ENCODE assay signal across 31 cellular contexts in genomic region chr11:1454576-1454975, GRCh38.
"Had no signal": no experiment of that assay in that cellular context is flagged by ENCODE, and none has a peak within 500 bp of the region (broad histone marks: within the 10 kb centered on the region; RNA-seq: fewer than 3 reads in every experiment).

No MANE protein-coding gene starts in this region.

- H3K36me3 ChIP-seq: neural progenitor cell, neutrophil, ovary, right lobe of liver, sigmoid colon, suprapubic skin, tibial artery, transverse colon, upper lobe of right lung, uterus had no signal

- H3K9me3 ChIP-seq: neutrophil, ovary, psoas muscle, right lobe of liver, sigmoid colon, suprapubic skin, testis, tibial artery, transverse colon, upper lobe of right lung, uterus had no signal

- H3K4me1 Mint-ChIP-seq: naive thymus-derived CD4-positive, alpha-beta T cell; nephron; stimulated activated effector memory CD8-positive, alpha-beta T cell treated with anti-CD3 and anti-CD28 coated beads, Interleukin-12 subunit alpha, Interleukin-12 subunit beta, amount 100 ng/mL, for 72 hours had no signal

- H3K36me3 Mint-ChIP-seq: naive thymus-derived CD4-positive, alpha-beta T cell; natural killer cell; neural progenitor cell; stimulated activated naive B cell treated with anti-CD40 and anti-IgM and Interleukin-4, amounts not matched to agents 10 μg/mL and 1 μg/mL and 100 μg/mL, for 72 hours; type B pancreatic cell had no signal

- H3K27me3 ChIP-seq: neural progenitor cell, ovary, right lobe of liver, sigmoid colon, testis, uterus had no signal

- H3K4me2 ChIP-seq: neural progenitor cell had no signal

- FAIRE-seq: small intestine had no signal

- H2AFZ ChIP-seq: neural progenitor cell, parathyroid adenoma had no signal

- H3K4me3 Mint-ChIP-seq: naive thymus-derived CD4-positive, alpha-beta T cell; natural killer cell; nephron; neural progenitor cell; stimulated activated effector memory CD8-positive, alpha-beta T cell treated with anti-CD3 and anti-CD28 coated beads, Interleukin-12 subunit alpha, Interleukin-12 subunit beta, amount 100 ng/mL, for 72 hours; stimulated activated naive B cell treated with anti-CD40 and anti-IgM and Interleukin-4, amounts not matched to agents 10 μg/mL and 1 μg/mL and 100 μg/mL, for 72 hours; stimulated activated naive CD8-positive, alpha-beta T cell treated with anti-CD3 and anti-CD28 coated beads, Interleukin-15, amount 100 ng/mL, for 72 hours; type B pancreatic cell had no signal

- H3K27ac ChIP-seq: neural progenitor cell, neutrophil, ovary, parathyroid adenoma, psoas muscle, right lobe of liver, sigmoid colon, suprapubic skin, testis, tibial artery, upper lobe of right lung, uterus had no signal

- H3K27me3 Mint-ChIP-seq: naive thymus-derived CD4-positive, alpha-beta T cell; progenitor cell of endocrine pancreas; stimulated activated naive B cell treated with anti-CD40 and anti-IgM and Interleukin-4, amounts not matched to agents 10 μg/mL and 1 μg/mL and 100 μg/mL, for 72 hours; type B pancreatic cell had no signal

- H3K27ac Mint-ChIP-seq: naive thymus-derived CD4-positive, alpha-beta T cell; natural killer cell; nephron; neural progenitor cell; progenitor cell of endocrine pancreas; stimulated activated effector memory CD8-positive, alpha-beta T cell treated with anti-CD3 and anti-CD28 coated beads, Interleukin-12 subunit alpha, Interleukin-12 subunit beta, amount 100 ng/mL, for 72 hours; stimulated activated naive B cell treated with anti-CD40 and anti-IgM and Interleukin-4, amounts not matched to agents 10 μg/mL and 1 μg/mL and 100 μg/mL, for 72 hours; stimulated activated naive CD8-positive, alpha-beta T cell treated with anti-CD3 and anti-CD28 coated beads, Interleukin-15, amount 100 ng/mL, for 72 hours; type B pancreatic cell had no signal

- H3K9ac ChIP-seq: neural progenitor cell, parathyroid adenoma had no signal

- ATAC-seq: naive thymus-derived CD4-positive, alpha-beta T cell; psoas muscle; right cardiac atrium; stimulated activated effector memory CD8-positive, alpha-beta T cell treated with anti-CD3 and anti-CD28 coated beads, Interleukin-12 subunit alpha, Interleukin-12 subunit beta, amount 100 ng/mL, for 72 hours; stimulated activated naive B cell treated with anti-CD40 and anti-IgM and Interleukin-4, amounts not matched to agents 10 μg/mL and 1 μg/mL and 100 μg/mL, for 72 hours; stimulated activated naive CD8-positive, alpha-beta T cell treated with anti-CD3 and anti-CD28 coated beads, Interleukin-15, amount 100 ng/mL, for 72 hours; upper lobe of right lung had no signal

- DNase-seq: naive thymus-derived CD4-positive, alpha-beta T cell; natural killer cell; nucleus accumbens; ovary; posterior cingulate gyrus; psoas muscle; right lobe of liver; sigmoid colon; small intestine; stimulated activated CD4-positive, alpha-beta T cell treated with anti-CD3 and anti-CD28 coated beads, Interleukin-15, amount 100 ng/mL, for 24 hours; stimulated activated CD4-positive, alpha-beta T cell treated with anti-CD3 and anti-CD28 coated beads, Interleukin-2, amount 100 ng/mL, for 24 hours; stimulated activated CD4-positive, alpha-beta T cell treated with anti-CD3 and anti-CD28 coated beads, Interleukin-2, amount 100 ng/mL, for 48 hours; stimulated activated CD4-positive, alpha-beta T cell treated with anti-CD3 and anti-CD28 coated beads, Interleukin-4, amount 100 ng/mL, for 24 hours; stimulated activated naive B cell treated with anti-CD40 and anti-IgM and Interleukin-4, amounts not matched to agents 10 μg/mL and 1 μg/mL and 100 μg/mL, for 72 hours; stimulated activated naive CD4-positive, alpha-beta T cell treated with Interleukin-2 at 50 U/mL for 16 hours; stimulated activated naive CD8-positive, alpha-beta T cell treated with anti-CD3 and anti-CD28 coated beads, Interleukin-15, amount 100 ng/mL, for 72 hours; substantia nigra; testis; tibial artery; transverse colon; upper lobe of right lung; uterus had no signal

- H3K9me3 Mint-ChIP-seq: naive thymus-derived CD4-positive, alpha-beta T cell; natural killer cell; nephron; neural progenitor cell; stimulated activated effector memory CD8-positive, alpha-beta T cell treated with anti-CD3 and anti-CD28 coated beads, Interleukin-12 subunit alpha, Interleukin-12 subunit beta, amount 100 ng/mL, for 72 hours; stimulated activated naive B cell treated with anti-CD40 and anti-IgM and Interleukin-4, amounts not matched to agents 10 μg/mL and 1 μg/mL and 100 μg/mL, for 72 hours; stimulated activated naive CD8-positive, alpha-beta T cell treated with anti-CD3 and anti-CD28 coated beads, Interleukin-15, amount 100 ng/mL, for 72 hours; type B pancreatic cell had no signal

- H3K4me1 ChIP-seq: parathyroid adenoma, psoas muscle, right lobe of liver had no signal

- H3K79me2 ChIP-seq: parathyroid adenoma had no signal

- H3K4me3 ChIP-seq: neural progenitor cell, ovary, psoas muscle, right lobe of liver, sigmoid colon, suprapubic skin, testis, tibial artery, transverse colon, upper lobe of right lung, uterus had no signal
